ENCODE assay signal across 15 cellular contexts in genomic region chr12:30726647-30727046, GRCh38. TPM values are rescaled to one million over a fixed set of nuclear protein-coding genes. Genes with fewer than 3 reads are reported as not detected.
A peak's percentile ranks its signal among the peaks of the same experiment; 100 is the strongest.
DNase-seq lines count a peak whose midpoint lies in the region; ATAC-seq, FAIRE-seq and TF ChIP-seq lines count a peak whose summit lies in the region.
"Had no signal": no experiment of that assay in that cellular context is flagged by ENCODE, and none has a peak within 500 bp of the region (broad histone marks: within the 10 kb centered on the region; RNA-seq: fewer than 3 reads in every experiment).

No MANE protein-coding gene starts in this region.

- CTCF ChIA-PET in SK-N-SH (lab: Yijun Ruan, JAX), result interaction anchor here (0.8 to 1.4 kb wide), 3 partner anchors 20 to 81 kb away, joined by 3 to 4 read pairs (median 3); no protein-coding TSS in a partner anchor

- no peak for DNase-seq in SK-N-SH
- DNase-seq in H54 (ENCODE audit: insufficient read length, low spot score), result no peak
- DNase-seq in RWPE2 (ENCODE audit: low spot score), result no peak
- no peak for DNase-seq in adrenal gland
- no peak for DNase-seq in testis
- DNase-seq: Calu3; CD8-positive, alpha-beta T cell; DMS79 treated with DMSO at 0.1 percent for 48 hours; GF-D8; HCEC 1CT had no signal

- H3K4me1 ChIP-seq in SK-N-SH (ENCODE audit: control insufficient read depth in 1 of 2, insufficient read depth in 2 of 2, low read depth in 1 of 2, low read length in 1 of 2) (peaks cover 0 to 15% of the 10 kb centered on the region in 2 experiments; a peak in 2 of 4 replicates), RWPE2 (ENCODE audit: insufficient read depth, poor library complexity, severe bottlenecking) (peaks cover 10% of the 10 kb centered on the region), adrenal gland (replicated peaks in 1 of 2) (peaks cover 5 to 13% of the 10 kb centered on the region in 2 donors), testis (no peaks in the 10 kb centered on the region)

- peaks cover 70% of the 10 kb centered on the region for H3K79me2 ChIP-seq in SK-N-SH (ENCODE audit: insufficient read depth)

- no peaks in the 10 kb centered on the region for H3K9me3 ChIP-seq in SK-N-SH
- H3K9me3 ChIP-seq in RWPE2 (ENCODE audit: severe bottlenecking), result no peaks in the 10 kb centered on the region
- H3K9me3 ChIP-seq in adrenal gland (replicated peaks in 1 of 3), result no peaks in the 10 kb centered on the region
- H3K9me3 ChIP-seq in testis, result no peaks in the 10 kb centered on the region
- H3K9me3 ChIP-seq: BLaER1 treated with 17β-estradiol and CSF1 and Interleukin-3, amounts not matched to agents 10 nM and 100 nM had no signal

- TF ChIP-seq RAD21 in SK-N-SH (IDR thresholded peaks at IDR 0.05; ENCODE audit: low read length), result no peak

- no peak for TF ChIP-seq POLR2A in H54 (IDR thresholded peaks at IDR 0.05; ENCODE audit: low read depth, low read length)
- no peak for TF ChIP-seq POLR2A in adrenal gland (IDR thresholded peaks at IDR 0.05)
- no peak for TF ChIP-seq POLR2A in testis (IDR thresholded peaks at IDR 0.05)

- H3F3A ChIP-seq in SK-N-SH (replicated peaks; ENCODE audit: insufficient read depth), result peaks cover 13% of the 10 kb centered on the region

- no peaks in the 10 kb centered on the region for H4K20me1 ChIP-seq in SK-N-SH (ENCODE audit: insufficient read depth)
- H4K20me1 ChIP-seq: BLaER1 treated with 17β-estradiol and CSF1 and Interleukin-3, amounts not matched to agents 10 nM and 100 nM had no signal

- peak; percentile 64 for FAIRE-seq in H54 (lab: Jason Lieb, UNC)
- FAIRE-seq: HepG2 had no signal

- H3K27ac ChIP-seq in SK-N-SH (ENCODE audit: low read depth in 2 of 2, low read length in 1 of 2) (peak overlapping the region in 1 of 2 experiments; percentile 72; a peak in 2 of 4 replicates), RWPE2 (ENCODE audit: poor library complexity, severe bottlenecking) (peak overlapping the region; percentile 38), adrenal gland (no peak overlapping the region), testis (no peak overlapping the region)
- H3K27ac ChIP-seq: 22Rv1; BLaER1 treated with 17β-estradiol and CSF1 and Interleukin-3, amounts not matched to agents 10 nM and 100 nM had no signal

- intact Hi-C loops in adrenal gland (cut with DNase I), result no loop called here
- intact Hi-C loops in testis (cut with DNase I; ENCODE audit: low total_unique reads), result no loop called here

- H3K9ac ChIP-seq in SK-N-SH, result no peak overlapping the region
- H3K9ac ChIP-seq: BLaER1 treated with 17β-estradiol and CSF1 and Interleukin-3, amounts not matched to agents 10 nM and 100 nM had no signal

- ATAC-seq in SK-N-SH treated with all-trans-retinoic acid at 6 μM for 48 hours (peak; percentile 43), RWPE2 (ENCODE audit: low read depth) (no peak), HG02798 (IDR thresholded peaks at IDR 0.05; ENCODE audit: poor library complexity, unreplicated experiment) (no peak)
- ATAC-seq: CD8-positive, alpha-beta T cell; HepG2 had no signal

- TF ChIP-seq EP300 in SK-N-SH (IDR thresholded peaks at IDR 0.05; ENCODE audit: borderline replicate concordance in 1 of 2, low read depth in 1 of 2, low read length in 1 of 2), result no peak

- no peaks in the 10 kb centered on the region for H3K27me3 ChIP-seq in SK-N-SH (ENCODE audit: insufficient read depth)
- no peaks in the 10 kb centered on the region for H3K27me3 ChIP-seq in RWPE2 (ENCODE audit: insufficient read depth, poor library complexity, severe bottlenecking)
- H3K27me3 ChIP-seq in adrenal gland, result no peaks in the 10 kb centered on the region
- no peaks in the 10 kb centered on the region for H3K27me3 ChIP-seq in testis
- H3K27me3 ChIP-seq: BLaER1 treated with 17β-estradiol and CSF1 and Interleukin-3, amounts not matched to agents 10 nM and 100 nM had no signal

- no peak overlapping the region for H3K4me3 ChIP-seq in SK-N-SH (ENCODE audit: low read depth in 2 of 2, low read length in 1 of 2)
- H3K4me3 ChIP-seq in RWPE2 (ENCODE audit: severe bottlenecking), result no peak overlapping the region
- H3K4me3 ChIP-seq in adrenal gland, result no peak overlapping the region
- no peak overlapping the region for H3K4me3 ChIP-seq in testis
- H3K4me3 ChIP-seq: BLaER1 treated with 17β-estradiol and CSF1 and Interleukin-3, amounts not matched to agents 10 nM and 100 nM had no signal

- H3K36me3 ChIP-seq in SK-N-SH (replicated peaks in 1 of 2; ENCODE audit: control insufficient read depth in 1 of 2, insufficient read depth in 2 of 2, low read length in 1 of 2) (peaks cover 55 to 61% of the 10 kb centered on the region in 2 experiments), RWPE2 (ENCODE audit: low read depth) (peaks cover 44% of the 10 kb centered on the region), adrenal gland (replicated peaks in 1 of 2) (peaks cover 0 to 8% of the 10 kb centered on the region in 2 donors), testis (ENCODE audit: low read depth, missing control alignments) (no peaks in the 10 kb centered on the region)

- 96% methylated on average over 1 of the region's 1 CpG for WGBS in SK-N-SH (ENCODE audit: low lambda C conversion rate)
- WGBS in adrenal gland, 4 donors, result 90 to 96% (median 91%) methylated on average over 1 of the region's 1 CpG
- 93 to 95% methylated on average over 1 of the region's 1 CpG for WGBS in testis, 2 donors

- TF ChIP-seq CTCF in SK-N-SH (IDR thresholded peaks at IDR 0.05) (no peak), RWPE2 (IDR thresholded peaks at IDR 0.05; ENCODE audit: poor library complexity, severe bottlenecking) (no peak), adrenal gland (IDR thresholded peaks at IDR 0.05) (no peak), testis (IDR thresholded peaks at IDR 0.05) (no peak)

- H3K4me2 ChIP-seq in SK-N-SH, result no peak overlapping the region
- H3K4me2 ChIP-seq: BLaER1 treated with 17β-estradiol and CSF1 and Interleukin-3, amounts not matched to agents 10 nM and 100 nM had no signal

- no peaks in the 10 kb centered on the region for H3K9me2 ChIP-seq in SK-N-SH

- POLR2A ChIA-PET in SK-N-SH (lab: Yijun Ruan, JAX), result no interaction called here

- H2AFZ ChIP-seq in SK-N-SH (ENCODE audit: low read depth), result no peak overlapping the region

TF ChIP-seq in SK-N-SH treated with all-trans-retinoic acid at 6 μM for 48 hours, 23 proteins besides CTCF, POLR2A, EP300 and RAD21 (continues in another document):
- TF ChIP-seq ZFP3 (CRISPR knock-in tag; IDR thresholded peaks at IDR 0.05), result no peak
- no peak for TF ChIP-seq POU6F1 (CRISPR knock-in tag; IDR thresholded peaks at IDR 0.05; ENCODE audit: borderline replicate concordance, low read depth)
- TF ChIP-seq CSDC2 (CRISPR knock-in tag; IDR thresholded peaks at IDR 0.05), result no peak

TF ChIP-seq in SK-N-SH, 30 proteins besides CTCF, POLR2A, EP300 and RAD21 (continues in another document):
- no peak for TF ChIP-seq GATA2 (CRISPR knock-in tag; IDR thresholded peaks at IDR 0.05)
- no peak for TF ChIP-seq RFX5 (IDR thresholded peaks at IDR 0.05; ENCODE audit: low read length)
- TF ChIP-seq ZBTB33 (IDR thresholded peaks at IDR 0.05; ENCODE audit: borderline replicate concordance, low read depth), result no peak
- TF ChIP-seq TCF12 (IDR thresholded peaks at IDR 0.05), result no peak
- TF ChIP-seq USF1 (IDR thresholded peaks at IDR 0.05; ENCODE audit: borderline replicate concordance, low read depth), result no peak
- TF ChIP-seq SIN3A (IDR thresholded peaks at IDR 0.05; ENCODE audit: borderline replicate concordance, low read depth, low read length), result no peak
- no peak for TF ChIP-seq POLR2AphosphoS5 (IDR thresholded peaks at IDR 0.05; ENCODE audit: low read depth, low read length)
- no peak for TF ChIP-seq NRF1 (IDR thresholded peaks at IDR 0.05; ENCODE audit: low read depth, low read length)
- TF ChIP-seq NFIC (IDR thresholded peaks at IDR 0.05; ENCODE audit: borderline replicate concordance), result no peak
- TF ChIP-seq MEF2A (IDR thresholded peaks at IDR 0.05; ENCODE audit: borderline replicate concordance, low read depth), result no peak
- no peak for TF ChIP-seq FOSL2 (IDR thresholded peaks at IDR 0.05; ENCODE audit: borderline replicate concordance, low read depth)
- no peak for TF ChIP-seq GABPA (IDR thresholded peaks at IDR 0.05; ENCODE audit: low read depth)
- TF ChIP-seq YY1 (IDR thresholded peaks at IDR 0.05; ENCODE audit: low read depth), result no peak
- TF ChIP-seq ELF1 (IDR thresholded peaks at IDR 0.05), result no peak

RNA-seq across cellular contexts. Expression of gene CAPRIN2, which starts 28.1 kb away (rescaled TPM):
- polyA plus RNA-seq in SK-N-SH (2012; rRNA removed) (21.4 and 29.1 TPM in 2 replicates), adrenal gland (10 to 100 TPM; 26.5 to 40.4 (median 32.9) TPM), testis (ENCODE audit: insufficient read depth, low read depth, low replicate concordance) (43.7 TPM)
- polyA plus RNA-seq in SK-N-SH (2012; cell fraction: cytosol; rRNA removed), result 11.9 and 12.2 TPM in 2 replicates
- polyA plus RNA-seq in SK-N-SH (2012; cell fraction: nucleus; rRNA removed), result 71.2 and 143 TPM in 2 replicates
- total RNA-seq in adrenal gland (10 to 100 TPM; 12.1 to 29.4 (median 22.2) TPM), testis (100 to 1,000 TPM in 1 of 2 donors, 10 to 100 TPM in 1; 74.5 to 108 TPM)

RNA-seq across cellular contexts. Expression of gene IPO8, which starts 31.0 kb away (rescaled TPM):
- 5.8 and 8.1 TPM in 2 replicates for polyA plus RNA-seq in SK-N-SH (2012; rRNA removed)
- polyA plus RNA-seq in SK-N-SH (2012; cell fraction: cytosol; rRNA removed), result 11.4 and 11.5 TPM in 2 replicates
- 6.5 and 11.8 TPM in 2 replicates for polyA plus RNA-seq in SK-N-SH (2012; cell fraction: nucleus; rRNA removed)
- total RNA-seq in adrenal gland, result 10 to 100 TPM; 31.4 to 64.6 (median 38.9) TPM
- 10 to 100 TPM in 1 of 3 donors, 1 to 10 TPM in 2; 5.0 to 42.5 (median 8.2) TPM for polyA plus RNA-seq in adrenal gland
- 10 to 100 TPM; 27.4 to 37.2 TPM for total RNA-seq in testis
- 46.4 TPM for polyA plus RNA-seq in testis (ENCODE audit: insufficient read depth, low read depth, low replicate concordance)
